Comparison of ENCODE assay signal across 27 cellular contexts in the genomic region with DNA sequence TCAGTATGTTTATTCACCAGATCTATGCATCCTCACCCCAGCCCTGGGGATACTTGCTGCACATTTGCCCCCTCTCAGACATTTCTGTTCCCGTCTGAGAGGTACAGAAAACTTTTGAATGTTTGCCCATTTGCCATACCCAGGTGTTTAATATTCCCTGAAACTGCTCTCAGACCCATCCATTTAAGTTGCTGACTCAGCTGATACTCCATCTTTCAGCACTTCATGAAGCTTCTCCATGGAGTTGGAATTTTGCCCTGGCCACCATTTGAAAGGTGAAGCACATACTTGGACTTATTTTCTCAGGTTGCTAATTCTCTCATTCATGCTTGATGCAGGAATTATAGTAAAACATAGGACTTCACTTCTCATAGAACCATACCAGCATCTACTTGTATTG.
"Had no signal": no experiment of that assay in that cellular context is flagged by ENCODE, and none has a peak within 500 bp of the region (broad histone marks: within the 10 kb centered on the region; RNA-seq: fewer than 3 reads in every experiment).

No MANE protein-coding gene starts in this region.

- H3K27ac ChIP-seq: neural progenitor cell, ovary, parathyroid adenoma, psoas muscle, skin epidermis, spleen, stomach, thoracic aorta, thyroid gland, tibial nerve, upper lobe of left lung, vagina had no signal

- H3K4me1 ChIP-seq: neural progenitor cell, parathyroid adenoma, psoas muscle, spleen, stomach, tibial nerve, upper lobe of left lung, vagina had no signal

- ATAC-seq: natural killer cell; psoas muscle; right cardiac atrium; sciatic nerve; stimulated activated memory B cell treated with anti-CD40 and anti-IgM and Interleukin-4, amounts not matched to agents 10 μg/mL and 1 μg/mL and 100 μg/mL, for 72 hours had no signal

- FAIRE-seq: urothelium cell line had no signal

- H2AFZ ChIP-seq: neural progenitor cell, parathyroid adenoma had no signal

- DNase-seq: natural killer cell; occipital lobe; ovary; posterior cingulate gyrus; psoas muscle; right cardiac atrium; spleen; stimulated activated CD4-positive, alpha-beta T cell treated with anti-CD3 and anti-CD28 coated beads, Interleukin-12 subunit alpha, Interleukin-12 subunit beta, amount 100 ng/mL, for 4 hours; stimulated activated CD4-positive, alpha-beta T cell treated with anti-CD3 and anti-CD28 coated beads, Interleukin-1b, Interleukin-23, amount 100 ng/mL, for 48 hours; stimulated activated CD4-positive, alpha-beta T cell treated with anti-CD3 and anti-CD28 coated beads, Interleukin-4, amount 100 ng/mL, for 1 hour; stimulated activated CD4-positive, alpha-beta T cell treated with anti-CD3 and anti-CD28 coated beads, Interleukin-4, amount 100 ng/mL, for 4 hours; stimulated activated CD8-positive, alpha-beta memory T cell treated with anti-CD3 and anti-CD28 coated beads, Interleukin-4, amount 100 ng/mL, for 48 hours; stimulated activated naive CD4-positive, alpha-beta T cell; stomach; trophoblast cell; upper lobe of left lung had no signal

- H3K36me3 ChIP-seq: neural progenitor cell, ovary, spleen, stomach, thoracic aorta, thyroid gland, tibial nerve, upper lobe of left lung, vagina had no signal

- H3K79me2 ChIP-seq: parathyroid adenoma had no signal

- H3K27me3 ChIP-seq: neural progenitor cell, ovary, stomach, thyroid gland, tibial nerve, upper lobe of left lung, vagina had no signal

- H3K4me2 ChIP-seq: neural progenitor cell, smooth muscle cell had no signal

- H3K9ac ChIP-seq: neural progenitor cell, parathyroid adenoma had no signal

- H3K9me3 ChIP-seq: ovary, psoas muscle, thoracic aorta, thyroid gland, tibial nerve, upper lobe of left lung, vagina had no signal

- H3K4me3 ChIP-seq: neural progenitor cell, ovary, psoas muscle, skin epidermis, smooth muscle cell, spleen, stomach, thoracic aorta, thyroid gland, tibial nerve, upper lobe of left lung, vagina had no signal
